ENCODE assay signal across 1 cellular context in genomic region chr4:164977243-164978164, GRCh38.
TF ChIP-seq lines count a peak whose summit lies in the region.

TSS of gene TRIM61 (minus strand) at chr4:164977657. CDS start at chr4:164970002, 7,655 bp downstream.

TF ChIP-seq in GM12878, 131 proteins besides CTCF, POLR2A, EP300 and RAD21 (continued from another document):
- TF ChIP-seq ZBTB4 (CRISPR knock-in tag; IDR thresholded peaks at IDR 0.05) (no peak), GATAD2B (conservative IDR thresholded peaks at IDR 0.05; ENCODE audit: low read depth) (no peak), BCLAF1 (IDR thresholded peaks at IDR 0.05) (no peak), ZNF687 (IDR thresholded peaks at IDR 0.05) (0 out of 2 replicates have a peak, but pooled peaks have one; percentile 27), RELA (IDR thresholded peaks at IDR 0.05; ENCODE audit: borderline replicate concordance, partially characterized antibody) (no peak), ATF2 (IDR thresholded peaks at IDR 0.05; ENCODE audit: low read length) (no peak), TARDBP (IDR thresholded peaks at IDR 0.05; ENCODE audit: borderline replicate concordance) (no peak), CHD4 (IDR thresholded peaks at IDR 0.05) (no peak), MTA3 (IDR thresholded peaks at IDR 0.05; ENCODE audit: borderline replicate concordance, low read length) (no peak; the same call in 1 of the 2 replicates)
